ENCODE assay signal across 1 cellular context in genomic region chr17:77716289-77716929, GRCh38.
TF ChIP-seq lines count a peak whose summit lies in the region.

No MANE protein-coding gene starts in this region.

TF ChIP-seq in K562, 482 proteins besides CTCF, POLR2A, EP300 and RAD21 (continued from another document):
- peak; percentile 84 for TF ChIP-seq ATF3 (IDR thresholded peaks at IDR 0.05)
- no peak for TF ChIP-seq ATF3 (CRISPR knock-in tag; conservative IDR thresholded peaks at IDR 0.05)
- no peak for TF ChIP-seq FOXA1 (IDR thresholded peaks at IDR 0.05; ENCODE audit: borderline replicate concordance)
- TF ChIP-seq CEBPG (CRISPR knock-in tag; IDR thresholded peaks at IDR 0.05), result no peak
- TF ChIP-seq CEBPG (tag; conservative IDR thresholded peaks at IDR 0.05 in 1 of 2, IDR thresholded peaks at IDR 0.05 in 1 of 2), result peak; percentile 62 to 77
- peak in 1 of 2 experiments; percentile 34; a peak in 1 of 3 replicates for TF ChIP-seq CBX3 (IDR thresholded peaks at IDR 0.05; ENCODE audit: borderline replicate concordance in 1 of 2, low read length in 2 of 2)
- no peak for TF ChIP-seq ZNF57 (CRISPR knock-in tag; IDR thresholded peaks at IDR 0.05)
- no peak for TF ChIP-seq RUNX1 (IDR thresholded peaks at IDR 0.05; ENCODE audit: low read depth)
- TF ChIP-seq ZNF408 (CRISPR knock-in tag; IDR thresholded peaks at IDR 0.05; ENCODE audit: low read depth), result no peak
- no peak for TF ChIP-seq ATF2 (CRISPR knock-in tag; IDR thresholded peaks at IDR 0.05)
- no peak for TF ChIP-seq ZNF584 (CRISPR knock-in tag; IDR thresholded peaks at IDR 0.05; ENCODE audit: low read depth)
- no peak for TF ChIP-seq MBD2 (IDR thresholded peaks at IDR 0.05; ENCODE audit: borderline replicate concordance, low read depth)
- no peak for TF ChIP-seq TBL1XR1 (IDR thresholded peaks at IDR 0.05; ENCODE audit: low read length in 2 of 2)
- TF ChIP-seq ZKSCAN8 (CRISPR knock-in tag; IDR thresholded peaks at IDR 0.05), result no peak
- TF ChIP-seq IRF1 (CRISPR knock-in tag; IDR thresholded peaks at IDR 0.05; ENCODE audit: borderline replicate concordance), result no peak
- TF ChIP-seq COPS2 (conservative IDR thresholded peaks at IDR 0.05), result no peak
- TF ChIP-seq TAF15 (IDR thresholded peaks at IDR 0.05; ENCODE audit: low read depth, low read length), result no peak
- TF ChIP-seq CCAR2 (IDR thresholded peaks at IDR 0.05; ENCODE audit: low read depth, low read length), result no peak
- no peak for TF ChIP-seq KDM1A (IDR thresholded peaks at IDR 0.05)
- TF ChIP-seq CSDE1 (IDR thresholded peaks at IDR 0.05), result no peak
- TF ChIP-seq GATAD2B (IDR thresholded peaks at IDR 0.05; ENCODE audit: borderline replicate concordance), result no peak
- TF ChIP-seq TRIM28 (IDR thresholded peaks at IDR 0.05), result 0 out of 2 replicates have a peak, but pooled peaks have one; percentile 28
- no peak for TF ChIP-seq HES1 (IDR thresholded peaks at IDR 0.05; ENCODE audit: low read depth)
- TF ChIP-seq CEBPB (tag; IDR thresholded peaks at IDR 0.05), result peak; percentile 38; the same call in 1 of the 2 replicates
- TF ChIP-seq BACH1 (tag; IDR thresholded peaks at IDR 0.05), result no peak
- no peak for TF ChIP-seq ZNF197 (CRISPR knock-in tag; IDR thresholded peaks at IDR 0.05; ENCODE audit: low read depth)
- no peak for TF ChIP-seq MITF (IDR thresholded peaks at IDR 0.05)
- no peak for TF ChIP-seq KAT8 (IDR thresholded peaks at IDR 0.05; ENCODE audit: low read depth)
- no peak for TF ChIP-seq NR2C1 (IDR thresholded peaks at IDR 0.05)
- no peak for TF ChIP-seq NR2C1 (tag; IDR thresholded peaks at IDR 0.05)
- no peak for TF ChIP-seq MCM7 (IDR thresholded peaks at IDR 0.05)
